ENCODE assay signal across 34 cellular contexts in the genomic region with DNA sequence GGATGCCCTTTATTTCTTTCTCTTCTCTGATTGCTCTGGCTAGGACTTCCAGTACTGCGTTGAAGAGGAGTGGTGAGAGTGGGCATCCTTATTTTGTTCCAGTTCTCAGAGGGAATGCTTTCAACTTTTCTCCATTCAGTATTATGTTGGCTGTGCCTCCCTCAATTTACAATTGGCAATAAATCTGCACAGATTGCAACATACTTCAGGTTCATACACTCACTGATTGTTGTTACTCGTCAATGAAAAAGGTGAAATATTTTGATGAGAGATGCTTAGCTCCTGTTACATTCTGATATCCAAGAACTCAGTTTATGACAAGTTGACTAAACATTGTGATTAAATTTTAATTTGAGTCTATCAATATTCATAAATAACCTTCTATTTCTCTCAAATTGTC. TPM values are rescaled to one million over a fixed set of nuclear protein-coding genes. Genes with fewer than 3 reads are reported as not detected.
"Had no signal": no experiment of that assay in that cellular context is flagged by ENCODE, and none has a peak within 500 bp of the region (broad histone marks: within the 10 kb centered on the region; RNA-seq: fewer than 3 reads in every experiment).

No MANE protein-coding gene starts in this region.

- ATAC-seq: activated CD8-positive, alpha-beta T cell treated with anti-CD3 and anti-CD28 coated beads for 36 hours; activated naive CD4-positive, alpha-beta T cell treated with anti-CD3 and anti-CD28 coated beads, Interleukin-2, amount 50 U/mL, for 72 hours; activated T-cell treated with anti-CD3 and anti-CD28 coated beads, Interleukin-2, amount 50 U/mL, for 4 hours; activated T-cell treated with anti-CD3 and anti-CD28 coated beads, Interleukin-2, amount 50 U/mL, for 72 hours; activated T-helper 17 cell treated with anti-CD3 and anti-CD28 coated beads, Interleukin-2, amount 50 U/mL, for 72 hours; body of pancreas had no signal

- H3K36me3 ChIP-seq: adrenal gland, brain microvascular endothelial cell, breast epithelium had no signal

- H3K9me3 ChIP-seq: adrenal gland, breast epithelium had no signal

- H3K4me1 ChIP-seq: adrenal gland, body of pancreas, breast epithelium had no signal

- H3K27me3 ChIP-seq: adrenal gland, body of pancreas, brain microvascular endothelial cell, breast epithelium had no signal

- H3K27ac ChIP-seq: adrenal gland, body of pancreas, brain microvascular endothelial cell, breast epithelium, VCaP had no signal

- DNase-seq: activated B cell treated with CpG ODN at 0.5 μM for 24 hours; activated CD4-positive, alpha-beta memory T cell treated with anti-CD3 and anti-CD28 coated beads for 36 hours; activated CD4-positive, alpha-beta T cell treated with anti-CD3 and anti-CD28 coated beads for 4 hours; activated CD4-positive, alpha-beta T cell treated with anti-CD3 and anti-CD28 coated beads, Interleukin-2, amount 10 ng/mL, durations not matched to agents 24 days and 14 days; activated CD4-positive, alpha-beta T cell treated with anti-CD3 and anti-CD28 coated beads, Interleukin-2, amount 50 U/mL, for 1 hour; activated CD4-positive, alpha-beta T cell treated with anti-CD3 and anti-CD28 coated beads, Interleukin-2, amount 50 U/mL, for 4 hours; activated CD4-positive, CD25-positive, alpha-beta regulatory T cell treated with anti-CD3 and anti-CD28 coated beads, Interleukin-2, amount 50 U/mL, for 72 hours; activated CD8-positive, alpha-beta memory T cell treated with anti-CD3 and anti-CD28 coated beads, Interleukin-2, amount 50 U/mL, for 4 hours; activated CD8-positive, alpha-beta T cell treated with anti-CD3 and anti-CD28 coated beads for 36 hours; activated effector memory CD4-positive, alpha-beta T cell treated with anti-CD3 and anti-CD28 coated beads, Interleukin-2, amount 50 U/mL, for 16 hours; activated gamma-delta T cell treated with Interleukin-2 at 50 U/mL for 16 hours; activated naive CD4-positive, alpha-beta T cell; activated naive CD4-positive, alpha-beta T cell treated with anti-CD3 and anti-CD28 coated beads for 36 hours; activated naive CD4-positive, alpha-beta T cell treated with anti-CD3 and anti-CD28 coated beads, Interleukin-2, amount 50 U/mL, for 16 hours; activated naive CD8-positive, alpha-beta T cell treated with anti-CD3 and anti-CD28 coated beads for 36 hours; activated T-cell treated with anti-CD3 and anti-CD28 coated beads for 4 hours; activated T-cell treated with anti-CD3 and anti-CD28 coated beads, Interleukin-2, amount 50 U/mL, for 1 hour; activated T-cell treated with anti-CD3 and anti-CD28 coated beads, Interleukin-2, amount 50 U/mL, for 4 hours; activated T-cell treated with anti-CD3 and anti-CD28 coated beads, Interleukin-2, amount 50 U/mL, for 72 hours; adrenal gland; amniotic stem cell; aorta; body of pancreas; brain microvascular endothelial cell; central memory CD4-positive, alpha-beta T cell; T-helper 1 cell; T-helper 2 cell; T-helper 9 cell had no signal

- H3K4me3 ChIP-seq: adrenal gland, body of pancreas, breast epithelium had no signal

RNA-seq across cellular contexts. Expression of a gene that starts 37.9 kb away (rescaled TPM):
- total RNA-seq: activated B cell treated with CpG ODN at 0.5 μM for 24 hours; activated CD4-positive, alpha-beta memory T cell treated with anti-CD3 and anti-CD28 coated beads for 36 hours; activated CD4-positive, alpha-beta T cell treated with anti-CD3 and anti-CD28 coated beads, Interleukin-2, amount 10 ng/mL, durations not matched to agents 24 days and 14 days; activated CD8-positive, alpha-beta memory T cell treated with anti-CD3 and anti-CD28 coated beads for 36 hours; activated CD8-positive, alpha-beta T cell treated with anti-CD3 and anti-CD28 coated beads for 36 hours; activated naive CD4-positive, alpha-beta T cell treated with anti-CD3 and anti-CD28 coated beads for 36 hours; activated naive CD4-positive, alpha-beta T cell treated with anti-CD3 and anti-CD28 coated beads, Interleukin-2, amount 50 U/mL, for 72 hours; activated naive CD8-positive, alpha-beta T cell treated with anti-CD3 and anti-CD28 coated beads for 36 hours; activated T-cell treated with anti-CD3 and anti-CD28 coated beads, Interleukin-2, amount 50 U/mL, for 72 hours; activated T-helper 1 cell treated with anti-CD3 and anti-CD28 coated beads, Interleukin-12 subunit alpha, Interleukin-12 subunit beta, Interleukin-2, Interleukin-4 antibody, amounts not matched to agents 30 ng/mL and 10 ng/mL and 1 ng/mL, durations not matched to agents 14 hours and 24 hours and 36 hours; activated T-helper 17 cell treated with anti-CD3 and anti-CD28 coated beads, Interleukin-2, amount 50 U/mL, for 72 hours; body of pancreas had no signal
